In the genomic region with DNA sequence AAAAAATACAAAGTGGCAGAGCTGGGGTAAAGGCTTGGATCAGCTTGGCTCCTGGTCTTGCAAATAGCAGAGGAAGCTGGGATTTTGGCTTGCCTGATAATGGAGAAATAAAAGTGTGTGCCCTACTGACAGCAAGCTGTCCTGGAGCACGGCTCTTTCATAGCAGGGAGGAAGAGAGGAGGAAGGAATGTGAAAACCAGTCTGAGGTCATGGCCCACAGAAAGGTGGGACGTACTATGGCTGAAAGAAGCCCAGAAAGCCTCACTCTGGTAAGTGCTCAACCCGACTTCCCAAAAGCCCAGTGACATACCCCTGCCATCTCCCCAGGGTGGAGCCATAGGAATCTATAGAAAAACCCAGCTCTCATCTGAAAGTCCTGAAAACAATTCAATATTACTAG, we compare ENCODE assay signal across 1 cellular context.
TF ChIP-seq lines count a peak whose summit lies in the region.

No MANE protein-coding gene starts in this region.

TF ChIP-seq in H1, 55 proteins besides CTCF, POLR2A, EP300 and RAD21:
- TF ChIP-seq SAP30 (IDR thresholded peaks at IDR 0.05; ENCODE audit: insufficient read depth, insufficient replicate concordance, low read length) (no peak), RBBP5 (IDR thresholded peaks at IDR 0.05; ENCODE audit: borderline replicate concordance, low read depth, low read length) (no peak), RNF2 (IDR thresholded peaks at IDR 0.05; ENCODE audit: borderline replicate concordance, low read depth, low read length, missing control alignments, poor library complexity, severe bottlenecking) (no peak), RFX5 (IDR thresholded peaks at IDR 0.05; ENCODE audit: borderline replicate concordance, low read depth, low read length) (no peak), EGR1 (IDR thresholded peaks at IDR 0.05; ENCODE audit: borderline replicate concordance, low read depth, low read length) (no peak)
